ENCODE assay signal across 1 cellular context in genomic region chr1:20788489-20788795, GRCh38.
TF ChIP-seq lines count a peak whose summit lies in the region.

No MANE protein-coding gene starts in this region.

TF ChIP-seq in HepG2, 621 proteins besides CTCF, POLR2A, EP300 and RAD21:
- TF ChIP-seq HNF1B (CRISPR knock-in tag; IDR thresholded peaks at IDR 0.05), result 0 out of 2 replicates have a peak, but pooled peaks have one; percentile 38
- TF ChIP-seq RAD51 (IDR thresholded peaks at IDR 0.05; ENCODE audit: borderline replicate concordance), result no peak
- TF ChIP-seq POGZ (CRISPR knock-in tag; IDR thresholded peaks at IDR 0.05), result peak; percentile 27; the same call in 1 of the 2 replicates
- TF ChIP-seq ZNF460 (CRISPR knock-in tag; IDR thresholded peaks at IDR 0.05; ENCODE audit: borderline replicate concordance), result peak; percentile 89
- 0 out of 2 replicates have a peak, but pooled peaks have one; percentile 3 for TF ChIP-seq HINFP (CRISPR knock-in tag; IDR thresholded peaks at IDR 0.05; ENCODE audit: low read depth)
- 0 out of 2 replicates have a peak, but pooled peaks have one; percentile 54 for TF ChIP-seq ADNP (CRISPR knock-in tag; IDR thresholded peaks at IDR 0.05)
- no peak for TF ChIP-seq ETV6 (CRISPR knock-in tag; conservative IDR thresholded peaks at IDR 0.05)
- TF ChIP-seq ZNF136 (CRISPR knock-in tag; IDR thresholded peaks at IDR 0.05; ENCODE audit: low read depth), result no peak
- peak; percentile 95 for TF ChIP-seq ZMYM2 (CRISPR knock-in tag; IDR thresholded peaks at IDR 0.05)
- TF ChIP-seq ZNF709 (CRISPR knock-in tag; IDR thresholded peaks at IDR 0.05), result peak; percentile 46; the same call in 1 of the 2 replicates
- TF ChIP-seq CEBPG (CRISPR knock-in tag; IDR thresholded peaks at IDR 0.05), result 0 out of 2 replicates have a peak, but pooled peaks have one; percentile 5
- peak; percentile 83; the same call in 1 of the 2 replicates for TF ChIP-seq KDM1A (CRISPR knock-in tag; IDR thresholded peaks at IDR 0.05)
- TF ChIP-seq ZNF770 (CRISPR knock-in tag; IDR thresholded peaks at IDR 0.05), result peak; percentile 97
- no peak for TF ChIP-seq TOE1 (CRISPR knock-in tag; IDR thresholded peaks at IDR 0.05)
- TF ChIP-seq ZNF337 (CRISPR knock-in tag; IDR thresholded peaks at IDR 0.05; ENCODE audit: borderline replicate concordance, low read depth), result peak; percentile 54; the same call in 1 of the 2 replicates
- TF ChIP-seq ZMYM3 (CRISPR knock-in tag; IDR thresholded peaks at IDR 0.05), result peak; percentile 94
- TF ChIP-seq HDAC1 (CRISPR knock-in tag; IDR thresholded peaks at IDR 0.05), result 0 out of 2 replicates have a peak, but pooled peaks have one; percentile 8
- TF ChIP-seq FLYWCH1 (CRISPR knock-in tag; IDR thresholded peaks at IDR 0.05), result no peak
- no peak for TF ChIP-seq ZHX1 (CRISPR knock-in tag; IDR thresholded peaks at IDR 0.05; ENCODE audit: low read depth)
- 0 out of 2 replicates have a peak, but pooled peaks have one; percentile 61 for TF ChIP-seq RCOR2 (CRISPR knock-in tag; IDR thresholded peaks at IDR 0.05)
- TF ChIP-seq ZFX (CRISPR knock-in tag; IDR thresholded peaks at IDR 0.05; ENCODE audit: low read depth), result 0 out of 2 replicates have a peak, but pooled peaks have one; percentile 39
